ENCODE assay signal across 1 cellular context in the genomic region with DNA sequence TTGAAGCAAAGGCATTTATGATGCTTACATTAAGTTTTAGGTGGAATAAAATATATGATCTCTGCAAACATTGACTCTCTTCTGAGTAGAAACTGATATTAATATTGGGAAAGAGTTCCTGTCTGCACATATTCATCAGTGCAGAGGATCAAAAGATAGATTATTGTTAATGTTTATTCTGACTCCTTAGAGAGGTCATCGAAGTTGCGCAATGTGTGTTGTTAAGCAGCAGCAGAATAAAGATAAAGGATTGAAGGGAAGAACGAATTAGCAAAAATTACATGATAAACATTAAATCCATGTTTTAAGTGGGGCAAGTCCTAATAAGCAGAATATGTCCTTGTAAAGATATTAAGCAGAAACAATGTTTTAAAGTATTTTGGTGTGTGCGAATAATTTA.
TF ChIP-seq lines count a peak whose summit lies in the region.

No MANE protein-coding gene starts in this region.

TF ChIP-seq in HepG2, 621 proteins besides CTCF, POLR2A, EP300 and RAD21 (continued from another document):
- TF ChIP-seq NR2F6 (IDR thresholded peaks at IDR 0.05), result peak; percentile 41; the same call in 1 of the 2 replicates
- peak; percentile 43; the same call in 1 of the 2 replicates for TF ChIP-seq NR2F6 (CRISPR knock-in tag; IDR thresholded peaks at IDR 0.05)
- no peak for TF ChIP-seq KLF13 (CRISPR knock-in tag; IDR thresholded peaks at IDR 0.05)
- peak; percentile 38; the same call in 1 of the 2 replicates for TF ChIP-seq HMG20A (CRISPR knock-in tag; IDR thresholded peaks at IDR 0.05; ENCODE audit: borderline replicate concordance)
- no peak for TF ChIP-seq ZNF12 (CRISPR knock-in tag; IDR thresholded peaks at IDR 0.05)
- peak; percentile 61 for TF ChIP-seq GATAD2A (CRISPR knock-in tag; IDR thresholded peaks at IDR 0.05)
- TF ChIP-seq CEBPG (CRISPR knock-in tag; IDR thresholded peaks at IDR 0.05), result peak; percentile 89
- TF ChIP-seq PTBP1 (IDR thresholded peaks at IDR 0.05; ENCODE audit: low read depth, low read length, poor library complexity, severe bottlenecking), result no peak
- TF ChIP-seq, protein P1, sequence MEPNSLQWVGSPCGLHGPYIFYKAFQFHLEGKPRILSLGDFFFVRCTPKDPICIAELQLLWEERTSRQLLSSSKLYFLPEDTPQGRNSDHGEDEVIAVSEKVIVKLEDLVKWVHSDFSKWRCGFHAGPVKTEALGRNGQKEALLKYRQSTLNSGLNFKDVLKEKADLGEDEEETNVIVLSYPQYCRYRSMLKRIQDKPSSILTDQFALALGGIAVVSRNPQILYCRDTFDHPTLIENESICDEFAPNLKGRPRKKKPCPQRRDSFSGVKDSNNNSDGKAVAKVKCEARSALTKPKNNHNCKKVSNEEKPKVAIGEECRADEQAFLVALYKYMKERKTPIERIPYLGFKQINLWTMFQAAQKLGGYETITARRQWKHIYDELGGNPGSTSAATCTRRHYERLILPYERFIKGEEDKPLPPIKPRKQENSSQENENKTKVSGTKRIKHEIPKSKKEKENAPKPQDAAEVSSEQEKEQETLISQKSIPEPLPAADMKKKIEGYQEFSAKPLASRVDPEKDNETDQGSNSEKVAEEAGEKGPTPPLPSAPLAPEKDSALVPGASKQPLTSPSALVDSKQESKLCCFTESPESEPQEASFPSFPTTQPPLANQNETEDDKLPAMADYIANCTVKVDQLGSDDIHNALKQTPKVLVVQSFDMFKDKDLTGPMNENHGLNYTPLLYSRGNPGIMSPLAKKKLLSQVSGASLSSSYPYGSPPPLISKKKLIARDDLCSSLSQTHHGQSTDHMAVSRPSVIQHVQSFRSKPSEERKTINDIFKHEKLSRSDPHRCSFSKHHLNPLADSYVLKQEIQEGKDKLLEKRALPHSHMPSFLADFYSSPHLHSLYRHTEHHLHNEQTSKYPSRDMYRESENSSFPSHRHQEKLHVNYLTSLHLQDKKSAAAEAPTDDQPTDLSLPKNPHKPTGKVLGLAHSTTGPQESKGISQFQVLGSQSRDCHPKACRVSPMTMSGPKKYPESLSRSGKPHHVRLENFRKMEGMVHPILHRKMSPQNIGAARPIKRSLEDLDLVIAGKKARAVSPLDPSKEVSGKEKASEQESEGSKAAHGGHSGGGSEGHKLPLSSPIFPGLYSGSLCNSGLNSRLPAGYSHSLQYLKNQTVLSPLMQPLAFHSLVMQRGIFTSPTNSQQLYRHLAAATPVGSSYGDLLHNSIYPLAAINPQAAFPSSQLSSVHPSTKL (CRISPR knock-in tag; IDR thresholded peaks at IDR 0.05), result peak; percentile 56
- no peak for TF ChIP-seq U2AF2 (IDR thresholded peaks at IDR 0.05; ENCODE audit: low read depth, low read length)
